ENCODE assay signal across 25 cellular contexts in the genomic region with DNA sequence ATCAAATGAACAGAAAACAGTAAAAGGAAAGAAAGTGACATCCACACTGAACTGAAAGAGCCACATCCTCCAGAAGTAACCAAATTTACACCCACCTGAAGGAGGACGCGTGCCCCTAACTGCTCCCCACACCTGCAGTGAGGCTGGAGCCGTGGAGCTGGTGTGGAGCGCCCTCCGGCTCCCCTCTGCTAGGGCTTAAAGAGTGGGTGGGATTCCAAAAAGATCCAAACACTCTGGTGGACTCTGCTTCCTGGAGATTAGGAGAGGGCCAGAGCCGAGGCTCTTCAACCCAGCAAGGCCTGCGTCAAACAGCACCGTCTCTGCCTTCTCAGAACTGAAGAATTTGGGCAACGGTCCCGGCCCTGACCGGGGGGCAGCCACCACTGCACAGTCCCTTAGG.
"Had no signal": no experiment of that assay in that cellular context is flagged by ENCODE, and none has a peak within 500 bp of the region (broad histone marks: within the 10 kb centered on the region; RNA-seq: fewer than 3 reads in every experiment).

No MANE protein-coding gene starts in this region.

- H3K27ac ChIP-seq: neutrophil, ovary, parathyroid adenoma, psoas muscle, right lobe of liver, sigmoid colon, stomach, thoracic aorta, thyroid gland, upper lobe of left lung, vagina had no signal

- H3K4me1 ChIP-seq: parathyroid adenoma, psoas muscle, right lobe of liver, thyroid gland had no signal

- H3K27me3 ChIP-seq: neutrophil, ovary, right lobe of liver, sigmoid colon, stomach, thyroid gland, tibial nerve, upper lobe of left lung, vagina had no signal

- ATAC-seq: psoas muscle; right lobe of liver; stimulated activated effector memory CD8-positive, alpha-beta T cell treated with anti-CD3 and anti-CD28 coated beads, Interleukin-12 subunit alpha, Interleukin-12 subunit beta, amount 100 ng/mL, for 72 hours; stimulated activated naive B cell treated with anti-CD40 and anti-IgM and Interleukin-4, amounts not matched to agents 10 μg/mL and 1 μg/mL and 100 μg/mL, for 72 hours had no signal

- H3K9ac ChIP-seq: parathyroid adenoma had no signal

- H3K36me3 ChIP-seq: neutrophil, ovary, right lobe of liver, vagina had no signal

- H3K9me3 ChIP-seq: neutrophil, ovary, psoas muscle, right lobe of liver, sigmoid colon, stomach, thoracic aorta, thyroid gland, tibial nerve, upper lobe of left lung, vagina had no signal

- DNase-seq: nephron progenitor cell; nucleus accumbens; psoas muscle; right cardiac atrium; right lobe of liver; sigmoid colon; small intestine; stimulated activated CD4-positive, alpha-beta T cell treated with anti-CD3 and anti-CD28 coated beads, Interleukin-15, amount 100 ng/mL, for 24 hours; stimulated activated CD4-positive, alpha-beta T cell treated with anti-CD3 and anti-CD28 coated beads, Interleukin-2, amount 100 ng/mL, for 24 hours; stimulated activated CD4-positive, alpha-beta T cell treated with anti-CD3 and anti-CD28 coated beads, Interleukin-2, amount 100 ng/mL, for 48 hours; stimulated activated CD4-positive, alpha-beta T cell treated with anti-CD3 and anti-CD28 coated beads, Interleukin-4, amount 100 ng/mL, for 24 hours; stimulated activated naive B cell treated with anti-CD40 and anti-IgM and Interleukin-4, amounts not matched to agents 10 μg/mL and 1 μg/mL and 100 μg/mL, for 72 hours; stimulated activated naive CD4-positive, alpha-beta T cell treated with Interleukin-2 at 50 U/mL for 16 hours; stomach; thyroid gland; trophoblast cell; upper lobe of left lung had no signal

- FAIRE-seq: small intestine, urothelium cell line had no signal

- H3K4me3 ChIP-seq: ovary, psoas muscle, right lobe of liver, sigmoid colon, stomach, thoracic aorta, thyroid gland, tibial nerve, upper lobe of left lung, vagina had no signal
